Comparison of ENCODE assay signal across 8 cellular contexts in genomic region chr15:72117448-72117697, GRCh38. TPM values are rescaled to one million over a fixed set of nuclear protein-coding genes. Genes with fewer than 3 reads are reported as not detected.
DNase-seq lines count a peak whose midpoint lies in the region; ATAC-seq and TF ChIP-seq lines count a peak whose summit lies in the region.

No MANE protein-coding gene starts in this region.

- H3K27ac Mint-ChIP-seq in activated B cell treated with CpG ODN at 0.5 μM for 24 hours: peak overlapping the region; percentile 88

- ATAC-seq in GM21825 (IDR thresholded peaks at IDR 0.05; ENCODE audit: unreplicated experiment) (peak; percentile 43), activated B cell treated with CpG ODN at 0.5 μM for 24 hours (ENCODE audit: low read depth) (peak; percentile 51)

- TF ChIP-seq CTCF in activated B cell treated with CpG ODN at 0.5 μM for 24 hours (IDR thresholded peaks at IDR 0.05): no peak

- H3K4me1 Mint-ChIP-seq in activated B cell treated with CpG ODN at 0.5 μM for 24 hours: peaks cover 33% of the 10 kb centered on the region

- peak overlapping the region; percentile 93 for H3K27ac ChIP-seq in caudate nucleus (ENCODE audit: low read depth, low read length)
- H3K27ac ChIP-seq in layer of hippocampus (ENCODE audit: low read depth, low read length): peak overlapping the region; percentile 85

- no peaks in the 10 kb centered on the region for H3K27me3 ChIP-seq in layer of hippocampus (ENCODE audit: control insufficient read depth, insufficient read depth, low read length)

- POLR2A ChIA-PET in activated B cell treated with CpG ODN at 0.5 μM for 24 hours (lab: Charles Lee): interaction anchor here (0.7 to 2.0 kb wide), 7 partner anchors 13 to 391 kb away, joined by 3 to 14 read pairs (median 4); partner anchors contain the start of gene PKM

- DNase-seq in EL (peak; percentile 88), activated B cell treated with CpG ODN at 0.5 μM for 24 hours (no peak), caudate nucleus (lab: John Stamatoyannopoulos, UW) (peak in 17 of 61 donors; percentile 33 to 75 (median 59)), NCI-H146 (lab: John Stamatoyannopoulos, UW) (no peak)
- no peak for DNase-seq in Jurkat, Clone E6-1 (ENCODE audit: low read depth, low spot score)
- peak; percentile 64 for DNase-seq in stimulated activated CD4-positive, alpha-beta T cell treated with anti-CD3 and anti-CD28 coated beads, Interleukin-4, amount 100 ng/mL, for 1 hour

- no peaks in the 10 kb centered on the region for H3K27me3 Mint-ChIP-seq in activated B cell treated with CpG ODN at 0.5 μM for 24 hours

- CTCF ChIA-PET in activated B cell treated with CpG ODN at 0.5 μM for 24 hours (lab: Charles Lee): no interaction called here

- peak overlapping the region; percentile 99 for H3K4me3 Mint-ChIP-seq in activated B cell treated with CpG ODN at 0.5 μM for 24 hours

- H3K9me3 Mint-ChIP-seq in activated B cell treated with CpG ODN at 0.5 μM for 24 hours: no peaks in the 10 kb centered on the region

- peak overlapping the region; percentile 78 for H3K4me3 ChIP-seq in Jurkat, Clone E6-1 (ENCODE audit: low read length)

- peaks cover 10% of the 10 kb centered on the region for H3K36me3 Mint-ChIP-seq in activated B cell treated with CpG ODN at 0.5 μM for 24 hours (ENCODE audit: low read depth)

- intact Hi-C loops in activated B cell treated with CpG ODN at 0.5 μM for 24 hours (cut with micrococcal nuclease): loop anchor here (1.0 to 5.0 kb wide), 4 partner anchors 9 to 665 kb away; partner anchors contain the start of genes ADPGK and HEXA

RNA-seq across cellular contexts. Expression of gene MYO9A, which starts 0.6 kb away (rescaled TPM):
- polyA plus RNA-seq in Jurkat, Clone E6-1 (2012; ENCODE audit: insufficient read depth, insufficient read length): 8.2 TPM
- total RNA-seq in activated B cell treated with CpG ODN at 0.5 μM for 24 hours: 39.4 and 50.6 TPM in 2 replicates

RNA-seq across cellular contexts. Expression of gene SENP8, which starts 0.8 kb away (rescaled TPM):
- polyA plus RNA-seq in Jurkat, Clone E6-1 (2012; ENCODE audit: insufficient read depth, insufficient read length): 5.3 TPM
- total RNA-seq in activated B cell treated with CpG ODN at 0.5 μM for 24 hours: 1.1 and 1.6 TPM in 2 replicates

Comparison
In these comparisons a context has a peak if more than half of its experiments do, and no peak if none do; other contexts are left out.
1. DNase-seq: peak in EL (single experiment) and stimulated activated CD4-positive, alpha-beta T cell treated with anti-CD3 and anti-CD28 coated beads, Interleukin-4, amount 100 ng/mL, for 1 hour (single experiment); none in Jurkat, Clone E6-1 (single experiment), activated B cell treated with CpG ODN at 0.5 μM for 24 hours (single experiment) and NCI-H146 (single experiment).